ENCODE assay signal across 9 cellular contexts in genomic region chr1:107483949-107484348, GRCh38.
"Had no signal": no experiment of that assay in that cellular context is flagged by ENCODE, and none has a peak within 500 bp of the region (broad histone marks: within the 10 kb centered on the region; RNA-seq: fewer than 3 reads in every experiment).

No MANE protein-coding gene starts in this region.

- H3K36me3 ChIP-seq: HAP-1 had no signal

- H3K9me3 ChIP-seq: HAP-1 had no signal

- H3K4me2 ChIP-seq: GM23338 had no signal

- H3K27ac ChIP-seq: GM23248 had no signal

- H3K4me3 Mint-ChIP-seq: GM23338, H9, HFFc6 had no signal

- H3K9ac ChIP-seq: GM23248 had no signal

- H2AFZ ChIP-seq: GM23248, GM23338 had no signal

- H3K27ac Mint-ChIP-seq: GM23338, H9, HFFc6 had no signal

- ATAC-seq: GM23338, HCT116 had no signal

- H3K4me1 ChIP-seq: HAP-1 had no signal

- DNase-seq: GM23248, GOT3, H7, H9, HCEC 1CT, HFFc6 had no signal

- H3K9me3 Mint-ChIP-seq: GM23338, H9 had no signal

- H3K4me3 ChIP-seq: GM23248, GM23338, HAP-1 had no signal
